Comparison of ENCODE assay signal across 3 cellular contexts in genomic region chrY:6445529-6445928, GRCh38.
DNase-seq lines count a peak whose midpoint lies in the region; ATAC-seq lines count a peak whose summit lies in the region.
"Not testable (repeated sequence)": the region's sequence is repeated elsewhere in the genome, so short reads cannot be mapped to it uniquely, and the experiment has no call there.

No MANE protein-coding gene starts in this region.

- ATAC-seq in Right ventricle myocardium inferior (peak; percentile 50), Right ventricle myocardium superior (ENCODE audit: poor library complexity) (peak; percentile 52), left ventricle myocardium superior (peak; percentile 36)

- DNase-seq in Right ventricle myocardium inferior (ENCODE audit: missing footprints); Right ventricle myocardium superior; left ventricle myocardium superior: not testable (repeated sequence)

- intact Hi-C loops in Right ventricle myocardium inferior (cut with DNase I); Right ventricle myocardium superior (cut with DNase I); left ventricle myocardium superior (cut with micrococcal nuclease): not testable (repeated sequence)
